1 cellular context compared by ENCODE assay signal in the genomic region with DNA sequence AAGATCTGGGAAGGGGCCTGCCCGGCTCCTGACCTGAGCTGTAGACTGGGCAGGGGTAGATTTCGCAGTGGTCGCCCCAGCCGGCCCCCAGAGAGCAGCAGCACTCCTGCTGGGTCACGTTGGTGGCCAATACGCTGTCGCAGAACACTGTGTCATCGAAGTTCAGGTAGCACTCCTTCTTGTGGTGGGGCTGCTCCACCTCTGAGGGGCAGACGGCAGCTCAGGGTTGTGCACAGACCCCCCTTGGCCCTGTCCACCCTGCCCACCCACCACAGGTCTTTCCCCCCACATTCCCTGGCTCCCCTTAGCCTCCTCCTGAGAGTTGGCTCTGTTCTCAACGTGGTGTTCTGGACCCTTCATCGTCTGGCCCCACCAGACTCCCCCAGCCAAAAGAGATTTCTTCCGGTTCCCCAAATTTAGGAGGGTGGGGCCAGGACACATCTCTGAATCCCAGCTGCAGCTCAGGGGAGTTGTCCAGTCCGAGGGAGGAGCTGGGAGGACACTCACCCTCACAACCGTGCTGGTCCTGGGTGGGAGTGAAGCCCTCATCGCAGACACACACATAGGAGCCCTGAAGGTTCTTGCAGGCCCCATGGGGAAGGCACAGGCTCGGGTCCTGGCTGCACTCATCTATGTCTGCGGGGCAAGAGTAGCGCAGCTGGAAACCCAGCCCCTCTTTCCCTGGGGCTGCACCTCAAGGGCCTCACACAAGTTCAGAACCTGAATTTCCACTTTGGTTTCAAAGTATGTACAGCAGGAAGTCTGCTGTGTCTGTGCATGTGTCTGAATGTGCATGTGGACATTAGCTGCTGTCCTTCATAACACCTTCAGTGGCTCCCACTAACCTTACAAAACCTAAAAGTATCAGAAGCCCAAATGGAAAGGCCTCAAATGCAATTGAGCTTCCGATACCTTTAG.
TF ChIP-seq lines count a peak whose summit lies in the region.

No MANE protein-coding gene starts in this region.

TF ChIP-seq in HCT116, 20 proteins besides CTCF, POLR2A, EP300 and RAD21:
- TF ChIP-seq, protein P1, sequence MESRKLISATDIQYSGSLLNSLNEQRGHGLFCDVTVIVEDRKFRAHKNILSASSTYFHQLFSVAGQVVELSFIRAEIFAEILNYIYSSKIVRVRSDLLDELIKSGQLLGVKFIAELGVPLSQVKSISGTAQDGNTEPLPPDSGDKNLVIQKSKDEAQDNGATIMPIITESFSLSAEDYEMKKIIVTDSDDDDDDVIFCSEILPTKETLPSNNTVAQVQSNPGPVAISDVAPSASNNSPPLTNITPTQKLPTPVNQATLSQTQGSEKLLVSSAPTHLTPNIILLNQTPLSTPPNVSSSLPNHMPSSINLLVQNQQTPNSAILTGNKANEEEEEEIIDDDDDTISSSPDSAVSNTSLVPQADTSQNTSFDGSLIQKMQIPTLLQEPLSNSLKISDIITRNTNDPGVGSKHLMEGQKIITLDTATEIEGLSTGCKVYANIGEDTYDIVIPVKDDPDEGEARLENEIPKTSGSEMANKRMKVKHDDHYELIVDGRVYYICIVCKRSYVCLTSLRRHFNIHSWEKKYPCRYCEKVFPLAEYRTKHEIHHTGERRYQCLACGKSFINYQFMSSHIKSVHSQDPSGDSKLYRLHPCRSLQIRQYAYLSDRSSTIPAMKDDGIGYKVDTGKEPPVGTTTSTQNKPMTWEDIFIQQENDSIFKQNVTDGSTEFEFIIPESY (IDR thresholded peaks at IDR 0.05; ENCODE audit: extremely low read depth, insufficient replicate concordance, low read length): no peak
- no peak; the same call in 1 of the 2 replicates for TF ChIP-seq POLR2AphosphoS5 (IDR thresholded peaks at IDR 0.05; ENCODE audit: low read depth, low read length)
- TF ChIP-seq ZFX (IDR thresholded peaks at IDR 0.05): no peak
- no peak for TF ChIP-seq YY1 (IDR thresholded peaks at IDR 0.05; ENCODE audit: extremely low read depth, insufficient replicate concordance, low read depth, low read length)
- no peak for TF ChIP-seq TCF7L2 (IDR thresholded peaks at IDR 0.05; ENCODE audit: borderline replicate concordance, extremely low read depth, insufficient read depth, insufficient read length)
- TF ChIP-seq CEBPB (IDR thresholded peaks at IDR 0.05; ENCODE audit: low read depth): no peak
- no peak for TF ChIP-seq ELF1 (IDR thresholded peaks at IDR 0.05; ENCODE audit: borderline replicate concordance, low read depth)
- TF ChIP-seq ZNF274 (IDR thresholded peaks at IDR 0.05; ENCODE audit: low read depth, low read length): no peak
- TF ChIP-seq, protein P2, sequence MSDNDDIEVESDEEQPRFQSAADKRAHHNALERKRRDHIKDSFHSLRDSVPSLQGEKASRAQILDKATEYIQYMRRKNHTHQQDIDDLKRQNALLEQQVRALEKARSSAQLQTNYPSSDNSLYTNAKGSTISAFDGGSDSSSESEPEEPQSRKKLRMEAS (IDR thresholded peaks at IDR 0.05): no peak
- no peak for TF ChIP-seq SRF (IDR thresholded peaks at IDR 0.05; ENCODE audit: low read depth)
- TF ChIP-seq SP1 (IDR thresholded peaks at IDR 0.05; ENCODE audit: low read depth): no peak
- TF ChIP-seq, protein P3, sequence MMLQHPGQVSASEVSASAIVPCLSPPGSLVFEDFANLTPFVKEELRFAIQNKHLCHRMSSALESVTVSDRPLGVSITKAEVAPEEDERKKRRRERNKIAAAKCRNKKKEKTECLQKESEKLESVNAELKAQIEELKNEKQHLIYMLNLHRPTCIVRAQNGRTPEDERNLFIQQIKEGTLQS (IDR thresholded peaks at IDR 0.05): no peak
